8 cellular contexts compared by ENCODE assay signal in the genomic region with DNA sequence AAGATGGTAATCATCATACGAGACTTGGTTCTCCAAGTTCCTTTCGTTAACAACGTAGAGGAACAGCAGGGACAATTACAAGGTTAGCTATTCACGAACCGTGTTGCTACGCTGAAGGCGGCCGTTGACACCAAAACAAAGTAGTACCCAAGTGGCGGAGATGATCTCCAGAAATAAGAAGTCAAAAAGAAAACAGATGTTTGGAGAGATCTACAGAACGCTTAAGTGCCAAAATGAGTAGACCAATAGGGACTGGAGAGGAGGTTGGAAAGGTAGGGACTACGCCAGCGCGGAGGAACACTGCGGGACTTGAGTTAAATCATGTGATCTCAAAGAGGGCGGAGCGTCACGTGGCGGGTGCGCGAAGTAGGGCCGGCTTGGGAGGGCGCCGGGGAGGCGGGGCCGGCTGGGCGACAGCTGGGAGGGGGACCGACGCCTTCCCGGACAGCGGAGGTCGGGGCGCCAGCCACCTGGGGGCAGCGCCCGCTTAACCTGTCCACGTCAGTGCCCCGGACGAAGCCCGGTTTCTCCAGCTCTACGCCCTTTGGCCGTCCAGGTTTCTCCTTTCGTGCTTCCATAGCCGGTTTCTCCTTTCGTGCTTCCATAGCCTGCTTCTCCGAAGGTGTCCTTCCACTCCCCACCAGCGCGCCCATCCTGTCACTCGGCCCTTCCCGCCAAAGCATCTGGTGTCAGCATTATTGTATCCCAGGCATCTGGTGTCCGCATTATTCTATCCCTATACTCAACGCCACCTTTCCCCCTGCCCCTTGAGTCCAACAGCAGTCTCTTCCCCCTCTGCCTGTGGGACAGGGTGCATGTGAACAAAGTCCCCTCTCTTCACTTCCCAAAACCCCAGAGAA. TPM values are rescaled to one million over a fixed set of nuclear protein-coding genes. Genes with fewer than 3 reads are reported as not detected.
DNase-seq lines count a peak whose midpoint lies in the region; ATAC-seq and TF ChIP-seq lines count a peak whose summit lies in the region.

No MANE protein-coding gene starts in this region.

- DNase-seq in NCI-H345 treated with DMSO at 0.1 percent for 48 hours (lab: John Stamatoyannopoulos, UW; ENCODE audit: unreplicated experiment): peak; percentile 70
- peak; percentile 92 for DNase-seq in activated CD4-positive, CD25-positive, alpha-beta regulatory T cell treated with anti-CD3 and anti-CD28 coated beads, Interleukin-2, amount 50 U/mL, for 72 hours
- DNase-seq in cerebellum (ENCODE audit: low spot score): peak; percentile 94
- no peak for DNase-seq in kidney epithelial cell (ENCODE audit: low read depth)
- peak; percentile 85 to 90 for DNase-seq in stimulated activated CD4-positive, alpha-beta T cell treated with anti-CD3 and anti-CD28 coated beads, Interleukin-15, amount 100 ng/mL, for 1 hour (ENCODE audit: low read depth in 1 of 2, low spot score in 1 of 2)

- no peak for TF ChIP-seq CTCF in 22Rv1 (IDR thresholded peaks at IDR 0.05)
- no peak for TF ChIP-seq CTCF in kidney epithelial cell (IDR thresholded peaks at IDR 0.05; ENCODE audit: insufficient read depth, low read length, poor library complexity, severe bottlenecking)

- ATAC-seq in HG03139 (IDR thresholded peaks at IDR 0.05; ENCODE audit: unreplicated experiment): peak; percentile 28

- peak; percentile 45 for TF ChIP-seq POLR2A in GM18526 (IDR thresholded peaks at IDR 0.05; ENCODE audit: extremely low read depth, insufficient read length)

- no peaks in the 10 kb centered on the region for H3K27me3 ChIP-seq in kidney epithelial cell (ENCODE audit: control insufficient read depth, insufficient read depth, low read length)

- peak overlapping the region; percentile 98 for H3K27ac ChIP-seq in 22Rv1

- peak overlapping the region; percentile 89 for H3K4me3 ChIP-seq in kidney epithelial cell (ENCODE audit: low read depth, low read length)

- H3K36me3 ChIP-seq in kidney epithelial cell (ENCODE audit: control insufficient read depth, insufficient read depth, low read length): no peaks in the 10 kb centered on the region

RNA-seq across cellular contexts. Expression of a gene that starts 0.7 kb away (rescaled TPM):
- total RNA-seq in cerebellum (102 TPM), kidney epithelial cell (277 and 595 TPM in 2 replicates)

RNA-seq across cellular contexts. Expression of a gene that starts 3.7 kb away (rescaled TPM):
- total RNA-seq in cerebellum (20.5 TPM), kidney epithelial cell (41.3 and 53.3 TPM in 2 replicates)

RNA-seq across cellular contexts. Expression of a gene that starts 8.6 kb away (rescaled TPM):
- total RNA-seq in cerebellum (35.8 TPM), kidney epithelial cell (96.0 and 97.1 TPM in 2 replicates)

RNA-seq across cellular contexts. Expression of a gene that starts 8.6 kb away (rescaled TPM):
- 52.5 TPM for total RNA-seq in cerebellum
- 57.1 and 69.8 TPM in 2 replicates for total RNA-seq in kidney epithelial cell

RNA-seq across cellular contexts. Expression of a gene that starts 9.1 kb away (rescaled TPM):
- total RNA-seq in cerebellum (20.0 TPM), kidney epithelial cell (20.8 and 29.0 TPM in 2 replicates)
